Comparison of ENCODE assay signal across 9 cellular contexts in the genomic region with DNA sequence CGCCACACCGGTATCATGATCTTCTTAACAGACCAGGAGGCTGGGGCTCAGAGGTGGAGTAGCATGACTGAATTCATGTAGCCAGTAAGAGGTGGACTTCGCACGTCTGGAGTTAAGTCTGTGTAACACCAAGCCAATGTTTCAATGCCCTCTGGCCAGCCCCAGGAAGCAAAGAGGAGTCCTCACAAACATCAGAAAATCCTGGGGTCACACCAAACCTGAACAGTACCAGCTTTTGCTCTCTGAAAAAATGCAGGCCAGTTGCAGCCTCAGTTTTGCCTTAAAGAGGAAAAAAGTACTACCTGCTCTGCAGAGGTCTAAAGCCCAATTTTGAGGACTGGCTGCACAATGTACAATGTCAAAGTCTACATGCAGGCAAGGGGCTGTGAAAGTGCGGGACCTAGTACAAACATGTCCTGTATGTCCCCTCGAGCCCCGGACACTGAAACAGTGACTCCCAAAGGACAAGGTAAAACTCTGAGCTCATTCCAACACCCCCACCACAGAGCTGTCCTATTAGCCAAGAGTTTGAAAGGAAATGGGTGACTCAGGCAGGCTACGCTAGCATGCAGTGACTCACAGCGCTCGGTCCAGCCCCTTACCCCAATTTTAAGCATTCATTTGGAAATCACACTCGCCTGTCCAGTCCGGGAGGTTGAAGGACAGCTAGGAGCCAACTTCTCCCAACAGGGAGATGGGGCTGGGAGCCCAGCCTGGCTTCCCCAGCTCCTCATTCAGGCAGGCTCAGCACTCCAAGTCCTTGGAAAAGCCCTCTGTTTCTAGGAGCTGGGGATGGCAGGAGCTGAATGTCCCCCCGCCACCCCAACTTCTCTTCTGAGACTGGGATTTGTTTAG. TPM values are rescaled to one million over a fixed set of nuclear protein-coding genes. Genes with fewer than 3 reads are reported as not detected.
DNase-seq lines count a peak whose midpoint lies in the region; ATAC-seq and TF ChIP-seq lines count a peak whose summit lies in the region.
"Had no signal": no experiment of that assay in that cellular context is flagged by ENCODE, and none has a peak within 500 bp of the region (broad histone marks: within the 10 kb centered on the region; RNA-seq: fewer than 3 reads in every experiment).

No MANE protein-coding gene starts in this region.

- H3K4me1 ChIP-seq in right lobe of liver: peaks cover 0 to 47% (median 15%) of the 10 kb centered on the region in 4 donors
- H3K4me1 ChIP-seq in urinary bladder (ENCODE audit: insufficient read depth): no peaks in the 10 kb centered on the region

- no peaks in the 10 kb centered on the region for H3K9me3 Mint-ChIP-seq in stimulated activated naive CD8-positive, alpha-beta T cell treated with anti-CD3 and anti-CD28 coated beads, Interleukin-15, amount 100 ng/mL, for 72 hours

- no peak overlapping the region for H3K27ac Mint-ChIP-seq in stimulated activated naive CD8-positive, alpha-beta T cell treated with anti-CD3 and anti-CD28 coated beads, Interleukin-15, amount 100 ng/mL, for 72 hours

- TF ChIP-seq CTCF in brain microvascular endothelial cell (IDR thresholded peaks at IDR 0.05; ENCODE audit: low read depth, low read length, missing control alignments) (no peak), right lobe of liver (IDR thresholded peaks at IDR 0.05) (no peak)

- DNase-seq in CD1c-positive myeloid dendritic cell (ENCODE audit: extremely low spot score) (peak; percentile 84), M059J (ENCODE audit: low read depth) (peak; percentile 99), brain microvascular endothelial cell (peak; percentile 91), right lobe of liver (peak in 2 of 3 donors; percentile 67 to 76)
- DNase-seq in stimulated activated naive CD8-positive, alpha-beta T cell treated with anti-CD3 and anti-CD28 coated beads, Interleukin-15, amount 100 ng/mL, for 72 hours: no peak
- DNase-seq in stimulated activated CD4-positive, alpha-beta T cell treated with anti-CD3 and anti-CD28 coated beads, Interleukin-2, amount 100 ng/mL, for 48 hours: no peak

- H3K4me3 ChIP-seq in brain microvascular endothelial cell (ENCODE audit: low read depth, low read length) (peak overlapping the region; percentile 32), right lobe of liver (peak overlapping the region; percentile 78 to 90 (median 84)), urinary bladder (ENCODE audit: low read depth, low read length) (no peak overlapping the region)

- H3K27me3 ChIP-seq in brain microvascular endothelial cell (replicated peaks): no peaks in the 10 kb centered on the region
- H3K27me3 ChIP-seq in right lobe of liver: no peaks in the 10 kb centered on the region

- ATAC-seq in right lobe of liver (peak; percentile 5 to 41 (median 26)), HG03159 (IDR thresholded peaks at IDR 0.05; ENCODE audit: unreplicated experiment) (no peak)
- ATAC-seq in stimulated activated naive CD8-positive, alpha-beta T cell treated with anti-CD3 and anti-CD28 coated beads, Interleukin-15, amount 100 ng/mL, for 72 hours: no peak

- in situ Hi-C loops in brain microvascular endothelial cell (cut with HindIII; ENCODE audit: low pct_ligation_motif_present, low sequenced_read_pairs): no loop called here

- intact Hi-C loops in right lobe of liver (cut with DNase I): no loop called here

- H3K4me3 Mint-ChIP-seq in stimulated activated naive CD8-positive, alpha-beta T cell treated with anti-CD3 and anti-CD28 coated beads, Interleukin-15, amount 100 ng/mL, for 72 hours: no peak overlapping the region

- peaks cover 19% of the 10 kb centered on the region for H3K36me3 ChIP-seq in brain microvascular endothelial cell (replicated peaks)
- peaks cover 0 to 9% (median 0%) of the 10 kb centered on the region in 4 donors for H3K36me3 ChIP-seq in right lobe of liver
- H3K36me3 ChIP-seq in urinary bladder (ENCODE audit: insufficient read depth): no peaks in the 10 kb centered on the region

- no peaks in the 10 kb centered on the region for H3K9me3 ChIP-seq in right lobe of liver

- peak; percentile 94 for TF ChIP-seq POLR2A in right lobe of liver (IDR thresholded peaks at IDR 0.05)

- WGBS in right lobe of liver (ENCODE audit: insufficient coverage, low coverage, low lambda C conversion rate, missing lambda C conversion rate): 3% methylated on average over 6 of the region's 13 CpGs
- 44% methylated on average over 13 of the region's 13 CpGs for WGBS in urinary bladder

- H3K27me3 Mint-ChIP-seq in stimulated activated naive CD8-positive, alpha-beta T cell treated with anti-CD3 and anti-CD28 coated beads, Interleukin-15, amount 100 ng/mL, for 72 hours: peaks cover 12% of the 10 kb centered on the region

- H3K27ac ChIP-seq in brain microvascular endothelial cell (peak overlapping the region; percentile 71), right lobe of liver (peak overlapping the region; percentile 91 to 99 (median 97)), urinary bladder (ENCODE audit: low read depth) (peak overlapping the region; percentile 95)
- H3K27ac ChIP-seq: KMS-11 had no signal

- H3K4me1 Mint-ChIP-seq in stimulated activated naive CD8-positive, alpha-beta T cell treated with anti-CD3 and anti-CD28 coated beads, Interleukin-15, amount 100 ng/mL, for 72 hours: peaks cover 71% of the 10 kb centered on the region

RNA-seq across cellular contexts. Expression of gene SDC4, which starts 4.1 kb away (rescaled TPM):
- 177 and 189 TPM in 2 replicates for total RNA-seq in M059J (2014; rRNA removed; shearing (Covaris generic))
- total RNA-seq in right lobe of liver: 100 to 1,000 TPM in 4 of 6 experiments, 10 to 100 TPM in 2; 84.3 to 373 (median 116) TPM
- total RNA-seq in urinary bladder: 28.9 TPM
- polyA plus RNA-seq in urinary bladder: 110 TPM

RNA-seq across cellular contexts. Expression of gene SYS1, which starts 18.9 kb away (rescaled TPM):
- 26.7 and 29.4 TPM in 2 replicates for total RNA-seq in M059J (2014; rRNA removed; shearing (Covaris generic))
- 10 to 100 TPM; 16.6 to 26.2 (median 20.8) TPM for total RNA-seq in right lobe of liver
- 19.5 TPM for total RNA-seq in urinary bladder
- 39.4 TPM for polyA plus RNA-seq in urinary bladder

RNA-seq across cellular contexts. Expression of gene TP53TG5, which starts 34.0 kb away (rescaled TPM):
- total RNA-seq in M059J (2014; rRNA removed; shearing (Covaris generic)): not detected in 2 replicates
- not detected for total RNA-seq in right lobe of liver
- total RNA-seq in urinary bladder: 0.69 TPM
- polyA plus RNA-seq in urinary bladder: 0.96 TPM

RNA-seq across cellular contexts. Expression of gene MATN4, which starts 36.0 kb away (rescaled TPM):
- total RNA-seq in M059J (2014; rRNA removed; shearing (Covaris generic)): not detected in 2 replicates
- total RNA-seq in right lobe of liver (not detected), urinary bladder (1.5 TPM)
- 0.58 TPM for polyA plus RNA-seq in urinary bladder

RNA-seq across cellular contexts. Expression of gene RBPJL, which starts 37.5 kb away (rescaled TPM):
- total RNA-seq in M059J (2014; rRNA removed; shearing (Covaris generic)): not detected in 2 replicates
- total RNA-seq in right lobe of liver (not detected), urinary bladder (not detected)
- not detected for polyA plus RNA-seq in urinary bladder

Comparison
In these comparisons a context has a peak if more than half of its experiments do, and no peak if none do; other contexts are left out.
1. DNase-seq: peak in CD1c-positive myeloid dendritic cell (single experiment), M059J (single experiment), brain microvascular endothelial cell (single experiment) and right lobe of liver (2 of 3); none in stimulated activated naive CD8-positive, alpha-beta T cell treated with anti-CD3 and anti-CD28 coated beads, Interleukin-15, amount 100 ng/mL, for 72 hours (0 of 2) and stimulated activated CD4-positive, alpha-beta T cell treated with anti-CD3 and anti-CD28 coated beads, Interleukin-2, amount 100 ng/mL, for 48 hours (0 of 2).
2. ATAC-seq: peak in right lobe of liver (4 of 4); none in stimulated activated naive CD8-positive, alpha-beta T cell treated with anti-CD3 and anti-CD28 coated beads, Interleukin-15, amount 100 ng/mL, for 72 hours (single experiment) and HG03159 (single experiment).
3. Peak in every context shown above with its lines, with median percentiles within 50 percentile points of each other: H3K27ac ChIP-seq.